ENCODE assay signal across 11 cellular contexts in genomic region chr2:218645126-218645525, GRCh38.
DNase-seq lines count a peak whose midpoint lies in the region; ATAC-seq lines count a peak whose summit lies in the region.
"Had no signal": no experiment of that assay in that cellular context is flagged by ENCODE, and none has a peak within 500 bp of the region (broad histone marks: within the 10 kb centered on the region; RNA-seq: fewer than 3 reads in every experiment).

No MANE protein-coding gene starts in this region.

- ATAC-seq in GM21423 (IDR thresholded peaks at IDR 0.05; ENCODE audit: unreplicated experiment) (peak; percentile 65), GM19035 (IDR thresholded peaks at IDR 0.05; ENCODE audit: unreplicated experiment) (no peak), GM21723 (IDR thresholded peaks at IDR 0.05; ENCODE audit: unreplicated experiment) (no peak), GM21526 (IDR thresholded peaks at IDR 0.05; ENCODE audit: low FRiP score, unreplicated experiment) (no peak)

- in situ Hi-C loops in ACHN (cut with HindIII; ENCODE audit: low pct_ligation_motif_present, low pct_unique_long_range_greater_than_20kb, low sequenced_read_pairs), result no loop called here

- DNase-seq in ACHN (peak; percentile 96), RKO (ENCODE audit: low spot score) (peak; percentile 67), glomerular visceral epithelial cell (ENCODE audit: extremely low spot score) (peak; percentile 86), DMS153 treated with DMSO at 0.1 percent for 48 hours (lab: John Stamatoyannopoulos, UW; ENCODE audit: unreplicated experiment) (no peak)
- DNase-seq: activated CD8-positive, alpha-beta memory T cell treated with anti-CD3 and anti-CD28 coated beads for 24 hours; NCI-H1048; stimulated activated CD4-positive, alpha-beta T cell treated with anti-CD3 and anti-CD28 coated beads, Interleukin-4, amount 100 ng/mL, for 4 hours had no signal
